25 cellular contexts compared by ENCODE assay signal in the genomic region with DNA sequence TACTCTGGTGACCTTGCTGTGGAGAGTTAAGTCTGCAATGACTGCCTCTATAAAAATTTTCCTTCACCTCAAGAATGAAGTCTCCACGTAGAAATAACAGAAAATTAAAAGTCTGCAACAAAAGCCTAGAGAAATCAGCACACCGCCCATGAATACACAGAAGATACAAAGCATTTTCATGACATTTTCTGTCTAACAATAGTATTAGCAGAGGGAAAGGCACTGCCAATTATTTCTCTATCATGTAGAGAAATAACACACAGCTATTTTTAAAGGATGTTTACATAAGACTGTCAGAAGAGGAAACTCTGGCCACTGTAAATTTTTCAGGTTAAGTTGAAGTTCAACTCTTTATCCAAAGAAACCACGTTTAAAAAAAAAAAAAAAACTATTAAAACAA.
DNase-seq lines count a peak whose midpoint lies in the region; FAIRE-seq and TF ChIP-seq lines count a peak whose summit lies in the region.
"Had no signal": no experiment of that assay in that cellular context is flagged by ENCODE, and none has a peak within 500 bp of the region (broad histone marks: within the 10 kb centered on the region; RNA-seq: fewer than 3 reads in every experiment).

No MANE protein-coding gene starts in this region.

- H3K4me1 Mint-ChIP-seq in neural crest cell (peaks cover 36% of the 10 kb centered on the region), HFFc6 (ENCODE audit: low read depth) (peaks cover 35% of the 10 kb centered on the region)

- H3K27me3 ChIP-seq in dorsolateral prefrontal cortex, result no peaks in the 10 kb centered on the region
- H3K27me3 ChIP-seq: esophagus squamous epithelium, thyroid gland had no signal

- H3K4me3 Mint-ChIP-seq in neural crest cell (no peak overlapping the region), HFFc6 (no peak overlapping the region)
- H3K4me3 Mint-ChIP-seq: activated CD8-positive, alpha-beta T cell treated with anti-CD3 and anti-CD28 coated beads for 36 hours; central memory CD8-positive, alpha-beta T cell; H9; stimulated activated naive B cell treated with anti-CD40 and anti-IgM and Interleukin-4, amounts not matched to agents 10 μg/mL and 1 μg/mL and 100 μg/mL, for 72 hours had no signal

- TF ChIP-seq CTCF in neural crest cell (conservative IDR thresholded peaks at IDR 0.05) (no peak), HFFc6 (IDR thresholded peaks at IDR 0.05) (no peak), dorsolateral prefrontal cortex (IDR thresholded peaks at IDR 0.05 in 54 of 56, conservative IDR thresholded peaks at IDR 0.05 in 2 of 56; ENCODE audit: low read depth in 1 of 56, partially characterized antibody in 56 of 56) (no peak)

- H3K36me3 Mint-ChIP-seq in neural crest cell (ENCODE audit: low read depth) (peaks cover 14% of the 10 kb centered on the region), HFFc6 (ENCODE audit: low read depth) (peaks cover 7% of the 10 kb centered on the region; the same call in 1 of the 2 replicates)

- intact Hi-C loops in dorsolateral prefrontal cortex (cut with DNase I), result no loop called here

- no peaks in the 10 kb centered on the region for H3K27me3 Mint-ChIP-seq in neural crest cell (ENCODE audit: low read depth)
- peaks cover 2% of the 10 kb centered on the region; the same call in 1 of the 2 replicates for H3K27me3 Mint-ChIP-seq in HFFc6 (ENCODE audit: insufficient read depth)
- H3K27me3 Mint-ChIP-seq: activated CD8-positive, alpha-beta T cell treated with anti-CD3 and anti-CD28 coated beads for 36 hours; CD4-positive, alpha-beta memory T cell; central memory CD8-positive, alpha-beta T cell; stimulated activated naive B cell treated with anti-CD40 and anti-IgM and Interleukin-4, amounts not matched to agents 10 μg/mL and 1 μg/mL and 100 μg/mL, for 72 hours had no signal

- peak; percentile 84 for FAIRE-seq in endometrium (lab: Jason Lieb, UNC)
- FAIRE-seq: GM12892 had no signal

- peak; percentile 47 for DNase-seq in EH (ENCODE audit: low read depth)
- peak; percentile 70 for DNase-seq in M059J (ENCODE audit: low read depth)
- no peak for DNase-seq in neural crest cell (ENCODE audit: low read depth, low spot score)
- DNase-seq in substantia nigra (lab: John Stamatoyannopoulos, UW), result no peak
- no peak for DNase-seq in HFFc6
- DNase-seq in dorsolateral prefrontal cortex, result no peak
- DNase-seq: activated CD8-positive, alpha-beta T cell treated with anti-CD3 and anti-CD28 coated beads for 36 hours; activated T-cell treated with anti-CD3 and anti-CD28 coated beads, Interleukin-2, amount 50 U/mL, for 1 hour; amniotic stem cell; CD4-positive, alpha-beta memory T cell; DMS79; effector CD8-positive, alpha-beta T cell; esophagus squamous epithelium; H9; lower lobe of right lung; NCI-H1092; NCI-H510A; posterior cingulate gyrus; stimulated activated CD4-positive, alpha-beta T cell treated with anti-CD3 and anti-CD28 coated beads, Interleukin-2, amount 100 ng/mL, for 24 hours; stimulated activated naive B cell treated with anti-CD40 and anti-IgM and Interleukin-4, amounts not matched to agents 10 μg/mL and 1 μg/mL and 100 μg/mL, for 72 hours; T1000; thyroid gland had no signal

- H3K27ac Mint-ChIP-seq in neural crest cell (ENCODE audit: unreplicated experiment), result peak overlapping the region; percentile 78
- H3K27ac Mint-ChIP-seq in HFFc6, result no peak overlapping the region; the same call in 1 of the 2 replicates
- H3K27ac Mint-ChIP-seq: activated CD8-positive, alpha-beta T cell treated with anti-CD3 and anti-CD28 coated beads for 36 hours; stimulated activated naive B cell treated with anti-CD40 and anti-IgM and Interleukin-4, amounts not matched to agents 10 μg/mL and 1 μg/mL and 100 μg/mL, for 72 hours had no signal

- H3K27ac ChIP-seq in substantia nigra (ENCODE audit: low read depth, low read length, poor library complexity, severe bottlenecking), result no peak overlapping the region
- peak overlapping the region in 2 of 59 donors; percentile 8 to 30 for H3K27ac ChIP-seq in dorsolateral prefrontal cortex
- H3K27ac ChIP-seq: esophagus squamous epithelium, lower lobe of right lung had no signal

- H3K9me3 Mint-ChIP-seq in neural crest cell, result peaks cover 6% of the 10 kb centered on the region
- H3K9me3 Mint-ChIP-seq in HFFc6, result no peaks in the 10 kb centered on the region
- H3K9me3 Mint-ChIP-seq: central memory CD8-positive, alpha-beta T cell; H9; stimulated activated naive B cell treated with anti-CD40 and anti-IgM and Interleukin-4, amounts not matched to agents 10 μg/mL and 1 μg/mL and 100 μg/mL, for 72 hours had no signal

- H3K4me3 ChIP-seq in dorsolateral prefrontal cortex, result no peak overlapping the region
- H3K4me3 ChIP-seq: esophagus squamous epithelium, lower lobe of right lung, thyroid gland had no signal

Comparison
In these comparisons a context has a peak if more than half of its experiments do, and no peak if none do; other contexts are left out.
1. DNase-seq: peak in EH (single experiment) and M059J (single experiment); none in neural crest cell (single experiment), substantia nigra (0 of 49), HFFc6 (single experiment) and dorsolateral prefrontal cortex (0 of 10).